Comparison of ENCODE assay signal across 1 cellular context in genomic region chr2:20615466-20616241, GRCh38.
TF ChIP-seq lines count a peak whose summit lies in the region.

No MANE protein-coding gene starts in this region.

TF ChIP-seq in IMR-90, 13 proteins besides CTCF, POLR2A, EP300 and RAD21 (continued from another document):
- TF ChIP-seq, protein P1, sequence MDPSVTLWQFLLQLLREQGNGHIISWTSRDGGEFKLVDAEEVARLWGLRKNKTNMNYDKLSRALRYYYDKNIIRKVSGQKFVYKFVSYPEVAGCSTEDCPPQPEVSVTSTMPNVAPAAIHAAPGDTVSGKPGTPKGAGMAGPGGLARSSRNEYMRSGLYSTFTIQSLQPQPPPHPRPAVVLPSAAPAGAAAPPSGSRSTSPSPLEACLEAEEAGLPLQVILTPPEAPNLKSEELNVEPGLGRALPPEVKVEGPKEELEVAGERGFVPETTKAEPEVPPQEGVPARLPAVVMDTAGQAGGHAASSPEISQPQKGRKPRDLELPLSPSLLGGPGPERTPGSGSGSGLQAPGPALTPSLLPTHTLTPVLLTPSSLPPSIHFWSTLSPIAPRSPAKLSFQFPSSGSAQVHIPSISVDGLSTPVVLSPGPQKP (IDR thresholded peaks at IDR 0.05; ENCODE audit: borderline replicate concordance, low read depth, low read length), result no peak
- TF ChIP-seq CEBPB (IDR thresholded peaks at IDR 0.05; ENCODE audit: low read depth, low read length), result no peak
